9 cellular contexts compared by ENCODE assay signal in genomic region chr6:52423971-52424381, GRCh38. TPM values are rescaled to one million over a fixed set of nuclear protein-coding genes. Genes with fewer than 3 reads are reported as not detected.
A peak's percentile ranks its signal among the peaks of the same experiment; 100 is the strongest.
DNase-seq lines count a peak whose midpoint lies in the region; ATAC-seq lines count a peak whose summit lies in the region.
"Had no signal": no experiment of that assay in that cellular context is flagged by ENCODE, and none has a peak within 500 bp of the region (broad histone marks: within the 10 kb centered on the region; RNA-seq: fewer than 3 reads in every experiment).

No MANE protein-coding gene starts in this region.

- DNase-seq in ELR (ENCODE audit: low read depth) (peak; percentile 94), SJSA1 (ENCODE audit: low read depth in 1 of 2, low spot score in 2 of 2) (peak; percentile 81 to 98), fibroblast of peridontal ligament (ENCODE audit: extremely low read depth) (peak; percentile 95), renal cortical epithelial cell (ENCODE audit: low read depth) (peak; percentile 90), occipital lobe (lab: John Stamatoyannopoulos, UW) (no peak)
- DNase-seq: activated CD4-positive, alpha-beta T cell treated with anti-CD3 and anti-CD28 coated beads, Interleukin-2, amount 50 U/mL, for 1 hour had no signal

- no peaks in the 10 kb centered on the region for H3K9me3 ChIP-seq in SJSA1 (replicated peaks)

- H3K36me3 ChIP-seq in SJSA1, result no peaks in the 10 kb centered on the region

- ATAC-seq in GM21619 (IDR thresholded peaks at IDR 0.05; ENCODE audit: unreplicated experiment), result no peak
- ATAC-seq in GM19351 (IDR thresholded peaks at IDR 0.05; ENCODE audit: unreplicated experiment), result no peak
- no peak for ATAC-seq in HG03139 (IDR thresholded peaks at IDR 0.05; ENCODE audit: unreplicated experiment)

- H3K4me3 ChIP-seq in SJSA1, result no peak overlapping the region; the same call in 1 of the 2 replicates

- H3K4me1 ChIP-seq in SJSA1 (replicated peaks), result peaks cover 60% of the 10 kb centered on the region

- H3K27ac ChIP-seq in SJSA1, result peak overlapping the region; percentile 94

- H3K27me3 ChIP-seq in SJSA1 (replicated peaks), result no peaks in the 10 kb centered on the region

RNA-seq across cellular contexts. Expression of gene EFHC1, which starts 3.8 kb away (rescaled TPM):
- total RNA-seq in SJSA1 (2014; rRNA removed; shearing (Covaris generic)), result 15.7 and 15.8 TPM in 2 replicates
- 19.6 and 50.2 TPM in 2 replicates for total RNA-seq in renal cortical epithelial cell
- 37.0 TPM for total RNA-seq in occipital lobe
